13 cellular contexts compared by ENCODE assay signal in genomic region chr1:9376886-9377333, GRCh38.
DNase-seq lines count a peak whose midpoint lies in the region; ATAC-seq and TF ChIP-seq lines count a peak whose summit lies in the region.
"Had no signal": no experiment of that assay in that cellular context is flagged by ENCODE, and none has a peak within 500 bp of the region (broad histone marks: within the 10 kb centered on the region; RNA-seq: fewer than 3 reads in every experiment).

No MANE protein-coding gene starts in this region.

- peaks cover 14 to 15% of the 10 kb centered on the region in 2 donors for H3K4me1 ChIP-seq in left lung
- peaks cover 24 to 42% (median 39%) of the 10 kb centered on the region in 3 donors for H3K4me1 ChIP-seq in skeletal muscle tissue (ENCODE audit: control insufficient read depth in 3 of 3, insufficient read depth in 3 of 3, low read length in 3 of 3)

- H3K27ac ChIP-seq in coronary artery (peak overlapping the region; percentile 88 to 91), left lung (peak overlapping the region; percentile 48 to 57), skeletal muscle tissue (ENCODE audit: low read depth, low read length) (peak overlapping the region; percentile 76)
- H3K27ac ChIP-seq: BLaER1 treated with 17β-estradiol and CSF1 and Interleukin-3, amounts not matched to agents 10 nM and 100 nM had no signal

- ATAC-seq in left lung (peak; percentile 27), GM19452 (IDR thresholded peaks at IDR 0.05; ENCODE audit: unreplicated experiment) (no peak), GM21528 (IDR thresholded peaks at IDR 0.05; ENCODE audit: low FRiP score, unreplicated experiment) (no peak)
- ATAC-seq: natural killer cell treated with Interleukin-12 subunit alpha and Interleukin-12 subunit beta and Interleukin-15 and Interleukin-18, amount 100 ng/mL, for 72 hours had no signal

- H3K9me3 ChIP-seq in left lung: no peaks in the 10 kb centered on the region
- H3K9me3 ChIP-seq in skeletal muscle tissue (ENCODE audit: control insufficient read depth in 3 of 3, low read length in 3 of 3): no peaks in the 10 kb centered on the region
- H3K9me3 ChIP-seq: BLaER1 treated with 17β-estradiol and CSF1 and Interleukin-3, amounts not matched to agents 10 nM and 100 nM had no signal

- DNase-seq in ELR (ENCODE audit: low read depth) (peak; percentile 53), coronary artery (ENCODE audit: low spot score) (peak; percentile 95), left lung (no peak), DMS 273 (lab: John Stamatoyannopoulos, UW; ENCODE audit: unreplicated experiment) (no peak)
- DNase-seq in activated naive CD4-positive, alpha-beta T cell treated with anti-CD3 and anti-CD28 coated beads, Interleukin-2, amount 50 U/mL, for 16 hours: no peak
- DNase-seq: NCI-H146; stimulated activated CD4-positive, alpha-beta T cell treated with anti-CD3 and anti-CD28 coated beads, Interleukin-4, amount 100 ng/mL, for 24 hours; T-helper 2 cell had no signal

- intact Hi-C loops in left lung (cut with DNase I): no loop called here

- peak overlapping the region in 1 of 3 donors; percentile 64 for H3K9ac ChIP-seq in skeletal muscle tissue (ENCODE audit: low read depth in 1 of 3, low read length in 3 of 3)
- H3K9ac ChIP-seq: BLaER1 treated with 17β-estradiol and CSF1 and Interleukin-3, amounts not matched to agents 10 nM and 100 nM had no signal

- H3K4me3 ChIP-seq in coronary artery (peak overlapping the region; percentile 43), left lung (no peak overlapping the region), skeletal muscle tissue (ENCODE audit: low read length in 3 of 3) (peak overlapping the region in 2 of 3 donors; percentile 9 to 41)
- H3K4me3 ChIP-seq: BLaER1 treated with 17β-estradiol and CSF1 and Interleukin-3, amounts not matched to agents 10 nM and 100 nM had no signal

- H3K36me3 ChIP-seq in left lung (no peaks in the 10 kb centered on the region), skeletal muscle tissue (ENCODE audit: control insufficient read depth in 3 of 3, insufficient read depth in 3 of 3, low read length in 3 of 3) (no peaks in the 10 kb centered on the region)
- H3K36me3 ChIP-seq: BLaER1 treated with 17β-estradiol and CSF1 and Interleukin-3, amounts not matched to agents 10 nM and 100 nM had no signal

- H3K27me3 ChIP-seq in left lung: no peaks in the 10 kb centered on the region
- no peaks in the 10 kb centered on the region for H3K27me3 ChIP-seq in skeletal muscle tissue (ENCODE audit: control insufficient read depth in 3 of 3, insufficient read depth in 3 of 3, low read length in 3 of 3)
- H3K27me3 ChIP-seq: BLaER1 treated with 17β-estradiol and CSF1 and Interleukin-3, amounts not matched to agents 10 nM and 100 nM had no signal

- TF ChIP-seq CTCF in coronary artery (IDR thresholded peaks at IDR 0.05) (no peak), left lung (IDR thresholded peaks at IDR 0.05) (no peak)

Comparison
In these comparisons a context has a peak if more than half of its experiments do, and no peak if none do; other contexts are left out.
1. DNase-seq: peak in ELR (single experiment) and coronary artery (single experiment); none in left lung (0 of 2), activated naive CD4-positive, alpha-beta T cell treated with anti-CD3 and anti-CD28 coated beads, Interleukin-2, amount 50 U/mL, for 16 hours (single experiment) and DMS 273 (single experiment).
2. H3K4me3 ChIP-seq: peak in coronary artery (single experiment) and skeletal muscle tissue (2 of 3); none in left lung (0 of 2).
3. Peak in every context shown above with its lines, with median percentiles within 50 percentile points of each other: H3K27ac ChIP-seq.